In genomic region chr6:26204332-26205160, GRCh38 we compare ENCODE assay signal across 1 cellular context.
A peak's percentile ranks its signal among the peaks of the same experiment; 100 is the strongest.
TF ChIP-seq lines count a peak whose summit lies in the region.

No MANE protein-coding gene starts in this region.

TF ChIP-seq in K562, 482 proteins besides CTCF, POLR2A, EP300 and RAD21 (continued from another document and continues in another):
- no peak for TF ChIP-seq PCBP1 (IDR thresholded peaks at IDR 0.05; ENCODE audit: low read depth, low read length, poor library complexity, severe bottlenecking)
- TF ChIP-seq PKNOX1 (IDR thresholded peaks at IDR 0.05), result peak; percentile 58
- TF ChIP-seq CBX8 (IDR thresholded peaks at IDR 0.05; ENCODE audit: borderline replicate concordance, extremely low read depth, low read depth, low read length, poor library complexity, severe bottlenecking), result no peak
- TF ChIP-seq SMARCA5 (IDR thresholded peaks at IDR 0.05), result no peak
- peak; percentile 99 for TF ChIP-seq CBX1 (IDR thresholded peaks at IDR 0.05; ENCODE audit: low read depth)
- no peak for TF ChIP-seq ETS2 (tag; IDR thresholded peaks at IDR 0.05; ENCODE audit: borderline replicate concordance, poor library complexity, severe bottlenecking)
- no peak for TF ChIP-seq SPI1 (IDR thresholded peaks at IDR 0.05; ENCODE audit: borderline replicate concordance, low read depth, low read length)
- peak; percentile 81; the same call in 1 of the 2 replicates for TF ChIP-seq ZNF584 (CRISPR knock-in tag; IDR thresholded peaks at IDR 0.05; ENCODE audit: low read depth)
- no peak for TF ChIP-seq ADNP (tag; IDR thresholded peaks at IDR 0.05)
- no peak; the same call in 1 of the 2 replicates for TF ChIP-seq ZNF395 (CRISPR knock-in tag; IDR thresholded peaks at IDR 0.05)
- TF ChIP-seq ZNF740 (CRISPR knock-in tag; IDR thresholded peaks at IDR 0.05), result no peak; the same call in 1 of the 2 replicates
- no peak for TF ChIP-seq ZNF740 (tag; IDR thresholded peaks at IDR 0.05)
- TF ChIP-seq TAL1 (IDR thresholded peaks at IDR 0.05), result peak; percentile 46; the same call in 1 of the 2 replicates
- peak; percentile 81 for TF ChIP-seq GATA2 (CRISPR knock-in tag; IDR thresholded peaks at IDR 0.05)
- peak; percentile 32; the same call in 1 of the 2 replicates for TF ChIP-seq ZNF253 (CRISPR knock-in tag; conservative IDR thresholded peaks at IDR 0.05)
- TF ChIP-seq STAG1 (CRISPR knock-in tag; IDR thresholded peaks at IDR 0.05; ENCODE audit: borderline replicate concordance), result peak; percentile 58
- TF ChIP-seq XRCC4 (IDR thresholded peaks at IDR 0.05; ENCODE audit: extremely low read depth, insufficient read depth, insufficient read length), result no peak
- TF ChIP-seq E2F3 (CRISPR knock-in tag; IDR thresholded peaks at IDR 0.05), result peak; percentile 45; the same call in 1 of the 2 replicates
- TF ChIP-seq ZNF280A (IDR thresholded peaks at IDR 0.05; ENCODE audit: low read depth, partially characterized antibody), result no peak
- no peak for TF ChIP-seq ZNF785 (CRISPR knock-in tag; IDR thresholded peaks at IDR 0.05)
- TF ChIP-seq FOS (IDR thresholded peaks at IDR 0.05; ENCODE audit: extremely low read depth, insufficient read length), result no peak
- peak; percentile 37; the same call in 1 of the 2 replicates for TF ChIP-seq ILF3 (IDR thresholded peaks at IDR 0.05; ENCODE audit: borderline replicate concordance)
- TF ChIP-seq MCM2 (IDR thresholded peaks at IDR 0.05; ENCODE audit: low read depth), result no peak
- TF ChIP-seq RBM22 (IDR thresholded peaks at IDR 0.05; ENCODE audit: low read depth, low read length, poor library complexity, severe bottlenecking), result peak; percentile 99
- peak in 1 of 2 experiments; percentile 70; a peak in 1 of 4 replicates for TF ChIP-seq ZNF639 (CRISPR knock-in tag; conservative IDR thresholded peaks at IDR 0.05 in 1 of 2, IDR thresholded peaks at IDR 0.05 in 1 of 2)
- no peak for TF ChIP-seq HMG20A (CRISPR knock-in tag; conservative IDR thresholded peaks at IDR 0.05)
- peak; percentile 93 for TF ChIP-seq ARID4B (CRISPR knock-in tag; IDR thresholded peaks at IDR 0.05)
- peak; percentile 59; the same call in 1 of the 2 replicates for TF ChIP-seq VEZF1 (CRISPR knock-in tag; IDR thresholded peaks at IDR 0.05)
- TF ChIP-seq NEUROD1 (IDR thresholded peaks at IDR 0.05; ENCODE audit: borderline replicate concordance, low read depth, low read length, partially characterized antibody), result peak; percentile 84
- TF ChIP-seq ZNF436 (CRISPR knock-in tag; IDR thresholded peaks at IDR 0.05), result peak; percentile 66
- TF ChIP-seq ARHGAP35 (IDR thresholded peaks at IDR 0.05; ENCODE audit: partially characterized antibody), result peak; percentile 55
- no peak for TF ChIP-seq POLR3A (IDR thresholded peaks at IDR 0.05; ENCODE audit: borderline replicate concordance, extremely low read depth, insufficient read depth, insufficient read length)
- TF ChIP-seq ZNF165 (CRISPR knock-in tag; IDR thresholded peaks at IDR 0.05; ENCODE audit: borderline replicate concordance), result peak; percentile 60; the same call in 1 of the 2 replicates
- peak; percentile 88; the same call in 1 of the 2 replicates for TF ChIP-seq MYNN (IDR thresholded peaks at IDR 0.05)
- no peak for TF ChIP-seq MYNN (CRISPR knock-in tag; IDR thresholded peaks at IDR 0.05)
- TF ChIP-seq CXXC5 (CRISPR knock-in tag; IDR thresholded peaks at IDR 0.05), result peak; percentile 89
- peak; percentile 57; the same call in 1 of the 2 replicates for TF ChIP-seq ZNF407 (IDR thresholded peaks at IDR 0.05; ENCODE audit: low read depth)
- no peak for TF ChIP-seq NUFIP1 (IDR thresholded peaks at IDR 0.05; ENCODE audit: partially characterized antibody)
- TF ChIP-seq FOXA1 (IDR thresholded peaks at IDR 0.05; ENCODE audit: borderline replicate concordance), result no peak
- TF ChIP-seq ATF1 (CRISPR knock-in tag; IDR thresholded peaks at IDR 0.05), result peak; percentile 83; the same call in 1 of the 2 replicates
- TF ChIP-seq ATF1 (tag; IDR thresholded peaks at IDR 0.05), result peak; percentile 99
